ENCODE assay signal across 13 cellular contexts in genomic region chr3:61724801-61725200, GRCh38.
"Had no signal": no experiment of that assay in that cellular context is flagged by ENCODE, and none has a peak within 500 bp of the region (broad histone marks: within the 10 kb centered on the region; RNA-seq: fewer than 3 reads in every experiment).

No MANE protein-coding gene starts in this region.

- H3K27ac ChIP-seq: tibial nerve had no signal

- H3K9me3 ChIP-seq: right atrium auricular region, tibial nerve had no signal

- DNase-seq: activated CD4-positive, alpha-beta T cell treated with anti-CD3 and anti-CD28 coated beads for 36 hours; activated CD4-positive, alpha-beta T cell treated with anti-CD3 and anti-CD28 coated beads, Interleukin-2, amount 50 U/mL, for 48 hours; effector CD4-positive, alpha-beta T cell; hypothalamus; islet precursor cell; left colon; stimulated activated CD4-positive, alpha-beta T cell treated with anti-CD3 and anti-CD28 coated beads, Interleukin-2, amount 100 ng/mL, for 24 hours had no signal

- H3K27me3 ChIP-seq: right atrium auricular region, tibial nerve had no signal

- ATAC-seq: activated CD4-positive, alpha-beta T cell treated with anti-CD3 and anti-CD28 coated beads for 36 hours; left colon had no signal

- FAIRE-seq: bronchial epithelial cell, frontal cortex, TTC549, urothelium cell line had no signal

- H3K4me3 ChIP-seq: right atrium auricular region, tibial nerve had no signal

- H3K36me3 ChIP-seq: right atrium auricular region, tibial nerve had no signal
